In the genomic region with DNA sequence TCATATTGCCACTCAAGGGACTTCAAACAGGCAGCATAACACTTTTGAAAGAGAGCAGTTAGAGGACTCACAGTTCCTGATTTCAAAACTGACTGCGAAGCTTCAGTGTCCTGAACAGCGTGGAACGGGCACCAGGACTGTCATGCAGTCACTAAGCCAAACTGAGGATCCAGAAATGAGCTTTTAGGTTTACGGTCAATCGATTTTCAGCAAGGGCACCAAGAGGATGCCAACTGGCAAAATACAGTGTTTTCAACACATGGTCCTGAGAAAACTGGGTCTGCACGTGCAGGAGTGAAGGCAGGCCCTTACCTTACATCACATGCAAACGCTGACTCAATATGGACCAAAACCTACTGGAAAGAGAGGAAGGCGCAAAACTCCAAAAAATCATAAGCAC, we compare ENCODE assay signal across 1 cellular context.
TF ChIP-seq lines count a peak whose summit lies in the region.

No MANE protein-coding gene starts in this region.

TF ChIP-seq in HepG2, 621 proteins besides CTCF, POLR2A, EP300 and RAD21:
- no peak for TF ChIP-seq BRD4 (CRISPR knock-in tag; IDR thresholded peaks at IDR 0.05)
- TF ChIP-seq EEA1 (CRISPR knock-in tag; IDR thresholded peaks at IDR 0.05; ENCODE audit: borderline replicate concordance): no peak
- TF ChIP-seq RXRB (CRISPR knock-in tag; IDR thresholded peaks at IDR 0.05; ENCODE audit: borderline replicate concordance): no peak
- TF ChIP-seq ZFP36L2 (CRISPR knock-in tag; IDR thresholded peaks at IDR 0.05): no peak
- TF ChIP-seq RBFOX2 (IDR thresholded peaks at IDR 0.05; ENCODE audit: low read depth, low read length): no peak
